In genomic region chr19:4102339-4103072, GRCh38 we compare ENCODE assay signal across 3 cellular contexts.
TF ChIP-seq lines count a peak whose summit lies in the region.

No MANE protein-coding gene starts in this region.

TF ChIP-seq in HCT116, 20 proteins besides CTCF, POLR2A, EP300 and RAD21:
- TF ChIP-seq SIN3A (IDR thresholded peaks at IDR 0.05; ENCODE audit: low read depth) (no peak), EZH2 (IDR thresholded peaks at IDR 0.05) (no peak), SP1 (IDR thresholded peaks at IDR 0.05; ENCODE audit: low read depth) (no peak), YY1 (IDR thresholded peaks at IDR 0.05; ENCODE audit: extremely low read depth, insufficient replicate concordance, low read depth, low read length) (no peak), CBX3 (IDR thresholded peaks at IDR 0.05; ENCODE audit: low read depth) (no peak), TCF7L2 (IDR thresholded peaks at IDR 0.05; ENCODE audit: borderline replicate concordance, extremely low read depth, insufficient read depth, insufficient read length) (no peak), ZFX (IDR thresholded peaks at IDR 0.05) (no peak), POLR2AphosphoS5 (IDR thresholded peaks at IDR 0.05; ENCODE audit: low read depth, low read length) (no peak), ZNF274 (IDR thresholded peaks at IDR 0.05; ENCODE audit: low read depth, low read length) (no peak), JUND (IDR thresholded peaks at IDR 0.05) (no peak), ZBTB33 (IDR thresholded peaks at IDR 0.05; ENCODE audit: extremely low read depth, insufficient replicate concordance, low read length) (no peak), ELF1 (IDR thresholded peaks at IDR 0.05; ENCODE audit: borderline replicate concordance, low read depth) (no peak), EZH2phosphoT487 (IDR thresholded peaks at IDR 0.05; ENCODE audit: borderline replicate concordance) (no peak), EGR1 (IDR thresholded peaks at IDR 0.05; ENCODE audit: low read depth) (no peak)
- TF ChIP-seq, protein P1, sequence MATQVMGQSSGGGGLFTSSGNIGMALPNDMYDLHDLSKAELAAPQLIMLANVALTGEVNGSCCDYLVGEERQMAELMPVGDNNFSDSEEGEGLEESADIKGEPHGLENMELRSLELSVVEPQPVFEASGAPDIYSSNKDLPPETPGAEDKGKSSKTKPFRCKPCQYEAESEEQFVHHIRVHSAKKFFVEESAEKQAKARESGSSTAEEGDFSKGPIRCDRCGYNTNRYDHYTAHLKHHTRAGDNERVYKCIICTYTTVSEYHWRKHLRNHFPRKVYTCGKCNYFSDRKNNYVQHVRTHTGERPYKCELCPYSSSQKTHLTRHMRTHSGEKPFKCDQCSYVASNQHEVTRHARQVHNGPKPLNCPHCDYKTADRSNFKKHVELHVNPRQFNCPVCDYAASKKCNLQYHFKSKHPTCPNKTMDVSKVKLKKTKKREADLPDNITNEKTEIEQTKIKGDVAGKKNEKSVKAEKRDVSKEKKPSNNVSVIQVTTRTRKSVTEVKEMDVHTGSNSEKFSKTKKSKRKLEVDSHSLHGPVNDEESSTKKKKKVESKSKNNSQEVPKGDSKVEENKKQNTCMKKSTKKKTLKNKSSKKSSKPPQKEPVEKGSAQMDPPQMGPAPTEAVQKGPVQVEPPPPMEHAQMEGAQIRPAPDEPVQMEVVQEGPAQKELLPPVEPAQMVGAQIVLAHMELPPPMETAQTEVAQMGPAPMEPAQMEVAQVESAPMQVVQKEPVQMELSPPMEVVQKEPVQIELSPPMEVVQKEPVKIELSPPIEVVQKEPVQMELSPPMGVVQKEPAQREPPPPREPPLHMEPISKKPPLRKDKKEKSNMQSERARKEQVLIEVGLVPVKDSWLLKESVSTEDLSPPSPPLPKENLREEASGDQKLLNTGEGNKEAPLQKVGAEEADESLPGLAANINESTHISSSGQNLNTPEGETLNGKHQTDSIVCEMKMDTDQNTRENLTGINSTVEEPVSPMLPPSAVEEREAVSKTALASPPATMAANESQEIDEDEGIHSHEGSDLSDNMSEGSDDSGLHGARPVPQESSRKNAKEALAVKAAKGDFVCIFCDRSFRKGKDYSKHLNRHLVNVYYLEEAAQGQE (IDR thresholded peaks at IDR 0.05; ENCODE audit: low read depth), result no peak
- TF ChIP-seq, protein P2, sequence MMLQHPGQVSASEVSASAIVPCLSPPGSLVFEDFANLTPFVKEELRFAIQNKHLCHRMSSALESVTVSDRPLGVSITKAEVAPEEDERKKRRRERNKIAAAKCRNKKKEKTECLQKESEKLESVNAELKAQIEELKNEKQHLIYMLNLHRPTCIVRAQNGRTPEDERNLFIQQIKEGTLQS (IDR thresholded peaks at IDR 0.05), result no peak

TF ChIP-seq in WTC11, 78 proteins besides CTCF, POLR2A, EP300 and RAD21:
- TF ChIP-seq ZNF423 (CRISPR knock-in tag; IDR thresholded peaks at IDR 0.05) (no peak), TP53 (CRISPR knock-in tag; IDR thresholded peaks at IDR 0.05) (0 out of 2 replicates have a peak, but pooled peaks have one; percentile 25)

TF ChIP-seq in HepG2, 621 proteins besides CTCF, POLR2A, EP300 and RAD21:
- TF ChIP-seq NFKB2 (CRISPR knock-in tag; IDR thresholded peaks at IDR 0.05; ENCODE audit: borderline replicate concordance) (no peak), HDAC2 (CRISPR knock-in tag; IDR thresholded peaks at IDR 0.05) (no peak), ZHX2 (IDR thresholded peaks at IDR 0.05; ENCODE audit: low read depth) (no peak), ZHX2 (CRISPR knock-in tag; IDR thresholded peaks at IDR 0.05; ENCODE audit: borderline replicate concordance) (no peak), ZBTB33 (CRISPR knock-in tag; IDR thresholded peaks at IDR 0.05) (peak; percentile 93), ZNF766 (CRISPR knock-in tag; IDR thresholded peaks at IDR 0.05; ENCODE audit: borderline replicate concordance) (no peak), ATF2 (CRISPR knock-in tag; IDR thresholded peaks at IDR 0.05) (no peak), RBFOX2 (IDR thresholded peaks at IDR 0.05; ENCODE audit: low read depth, low read length) (peak; percentile 56), AGO2 (optimal IDR thresholded peaks at IDR 0.05; ENCODE audit: low read depth, low read length) (peak; percentile 54), ZNF772 (CRISPR knock-in tag; IDR thresholded peaks at IDR 0.05) (no peak)
